In the genomic region with DNA sequence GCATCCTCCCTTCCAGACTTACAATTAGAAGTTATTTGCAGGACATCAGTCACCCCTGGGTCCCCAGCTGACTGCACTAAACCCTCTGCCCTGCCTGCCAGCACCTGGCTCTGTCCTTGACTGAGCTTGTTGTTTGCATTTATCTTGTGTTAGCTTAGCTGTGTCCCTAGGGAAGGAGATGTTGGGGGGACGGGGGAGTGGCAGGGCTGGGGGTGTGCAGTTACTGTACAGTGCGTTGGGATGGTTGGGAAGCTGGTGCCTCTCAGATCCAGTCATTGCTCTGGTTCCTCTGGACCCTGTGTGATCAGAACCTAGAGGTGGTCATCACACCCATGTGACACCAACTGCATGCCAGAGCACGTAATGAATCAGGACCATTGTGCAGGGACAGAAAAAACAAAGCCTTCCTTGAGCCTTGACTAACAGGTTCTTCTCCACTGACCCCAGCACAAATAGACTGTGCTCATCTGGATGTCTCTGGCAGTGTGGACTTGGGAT, we compare ENCODE assay signal across 25 cellular contexts. TPM values are rescaled to one million over a fixed set of nuclear protein-coding genes. Genes with fewer than 3 reads are reported as not detected.
DNase-seq lines count a peak whose midpoint lies in the region; ATAC-seq, FAIRE-seq and TF ChIP-seq lines count a peak whose summit lies in the region.
"Had no signal": no experiment of that assay in that cellular context is flagged by ENCODE, and none has a peak within 500 bp of the region (broad histone marks: within the 10 kb centered on the region; RNA-seq: fewer than 3 reads in every experiment).

No MANE protein-coding gene starts in this region.

- H3K4me3 ChIP-seq in breast epithelium (no peak overlapping the region), SJCRH30 (no peak overlapping the region), thyroid gland (replicated peaks in 1 of 3) (no peak overlapping the region)
- H3K4me3 ChIP-seq: adrenal gland, heart left ventricle, sigmoid colon, upper lobe of left lung had no signal

- CTCF ChIA-PET in MCF 10A (lab: Yijun Ruan, JAX): no interaction called here

- peaks cover 52% of the 10 kb centered on the region for H3K27me3 Mint-ChIP-seq in MCF 10A (ENCODE audit: insufficient read depth, unreplicated experiment)

- H3K9me3 Mint-ChIP-seq in MCF 10A (ENCODE audit: unreplicated experiment): no peaks in the 10 kb centered on the region
- H3K9me3 Mint-ChIP-seq: activated CD8-positive, alpha-beta T cell treated with anti-CD3 and anti-CD28 coated beads for 36 hours; activated T-cell treated with anti-CD3 and anti-CD28 coated beads, Interleukin-2, amount 50 U/mL, for 24 hours; natural killer cell treated with Interleukin-12 subunit alpha and Interleukin-12 subunit beta and Interleukin-15 and Interleukin-18, amount 100 ng/mL, for 72 hours had no signal

- no peaks in the 10 kb centered on the region for H3K9me3 ChIP-seq in breast epithelium
- no peaks in the 10 kb centered on the region for H3K9me3 ChIP-seq in SJCRH30 (replicated peaks)
- no peaks in the 10 kb centered on the region for H3K9me3 ChIP-seq in thyroid gland
- H3K9me3 ChIP-seq: adrenal gland, heart left ventricle, sigmoid colon, upper lobe of left lung had no signal

- 32 to 48% methylated on average over 3 of the region's 3 CpGs for WGBS in thyroid gland, 2 donors

- FAIRE-seq in frontal cortex (lab: Jason Lieb, UNC): no peak
- FAIRE-seq: bronchial epithelial cell, TTC549 had no signal

- H3K4me1 ChIP-seq in breast epithelium: no peaks in the 10 kb centered on the region
- H3K4me1 ChIP-seq in SJCRH30: peaks cover 22% of the 10 kb centered on the region
- H3K4me1 ChIP-seq in thyroid gland: peaks cover 10 to 20% of the 10 kb centered on the region in 2 donors
- H3K4me1 ChIP-seq: adrenal gland, parathyroid adenoma, upper lobe of left lung had no signal

- H3K4me3 Mint-ChIP-seq in MCF 10A (ENCODE audit: unreplicated experiment): no peak overlapping the region
- H3K4me3 Mint-ChIP-seq: activated CD8-positive, alpha-beta T cell treated with anti-CD3 and anti-CD28 coated beads for 36 hours; activated T-cell treated with anti-CD3 and anti-CD28 coated beads, Interleukin-2, amount 50 U/mL, for 24 hours; CD14-positive monocyte; natural killer cell treated with Interleukin-12 subunit alpha and Interleukin-12 subunit beta and Interleukin-15 and Interleukin-18, amount 100 ng/mL, for 72 hours had no signal

- H3K27me3 ChIP-seq in breast epithelium (no peaks in the 10 kb centered on the region), SJCRH30 (no peaks in the 10 kb centered on the region), thyroid gland (no peaks in the 10 kb centered on the region)
- H3K27me3 ChIP-seq: adrenal gland, heart left ventricle, sigmoid colon, upper lobe of left lung had no signal

- no peak overlapping the region for H3K27ac Mint-ChIP-seq in MCF 10A (ENCODE audit: low read depth, unreplicated experiment)
- H3K27ac Mint-ChIP-seq: activated CD8-positive, alpha-beta T cell treated with anti-CD3 and anti-CD28 coated beads for 36 hours; activated T-cell treated with anti-CD3 and anti-CD28 coated beads, Interleukin-2, amount 50 U/mL, for 24 hours; CD14-positive monocyte; natural killer cell treated with Interleukin-12 subunit alpha and Interleukin-12 subunit beta and Interleukin-15 and Interleukin-18, amount 100 ng/mL, for 72 hours had no signal

- no peaks in the 10 kb centered on the region for H3K4me1 Mint-ChIP-seq in MCF 10A (ENCODE audit: insufficient read depth, unreplicated experiment)
- H3K4me1 Mint-ChIP-seq: CD14-positive monocyte had no signal

- H3K36me3 ChIP-seq in breast epithelium: no peaks in the 10 kb centered on the region
- no peaks in the 10 kb centered on the region for H3K36me3 ChIP-seq in SJCRH30
- H3K36me3 ChIP-seq in thyroid gland: no peaks in the 10 kb centered on the region
- H3K36me3 ChIP-seq: adrenal gland, heart left ventricle, sigmoid colon, upper lobe of left lung had no signal

- TF ChIP-seq CTCF in breast epithelium (IDR thresholded peaks at IDR 0.05) (no peak), MCF 10A (IDR thresholded peaks at IDR 0.05; ENCODE audit: unreplicated experiment) (no peak), thyroid gland (IDR thresholded peaks at IDR 0.05) (no peak)

- TF ChIP-seq POLR2A in breast epithelium (IDR thresholded peaks at IDR 0.05): no peak
- no peak for TF ChIP-seq POLR2A in thyroid gland (IDR thresholded peaks at IDR 0.05)

- H3K27ac ChIP-seq in breast epithelium: peak overlapping the region; percentile 69 to 77
- H3K27ac ChIP-seq in SJCRH30: peak overlapping the region; percentile 51
- peak overlapping the region in 1 of 3 donors; percentile 45 for H3K27ac ChIP-seq in thyroid gland
- H3K27ac ChIP-seq: adrenal gland, parathyroid adenoma, sigmoid colon, upper lobe of left lung had no signal

- DNase-seq in breast epithelium (ENCODE audit: low spot score in 2 of 2) (peak in 1 of 2 donors; percentile 43), MCF 10A (ENCODE audit: unreplicated experiment) (no peak), NCI-H1092 (lab: John Stamatoyannopoulos, UW) (peak; percentile 68), SJCRH30 (peak; percentile 71 to 83), thyroid gland (peak; percentile 43 to 63), frontal cortex (ENCODE audit: low spot score in 2 of 2) (no peak)
- DNase-seq: activated CD4-positive, CD25-positive, alpha-beta regulatory T cell treated with anti-CD3 and anti-CD28 coated beads, Interleukin-2, amount 50 U/mL, for 72 hours; activated CD8-positive, alpha-beta T cell treated with anti-CD3 and anti-CD28 coated beads for 36 hours; activated naive CD4-positive, alpha-beta T cell; activated T-cell treated with anti-CD3 and anti-CD28 coated beads, Interleukin-2, amount 50 U/mL, for 24 hours; adrenal gland; H7; IMR-90; NCI-H1436; NCI-H524; sigmoid colon; upper lobe of left lung had no signal

- ATAC-seq in HG02588 (IDR thresholded peaks at IDR 0.05; ENCODE audit: unreplicated experiment): no peak
- ATAC-seq: activated CD8-positive, alpha-beta T cell treated with anti-CD3 and anti-CD28 coated beads for 36 hours; left lobe of liver had no signal

- H3K36me3 Mint-ChIP-seq in MCF 10A (ENCODE audit: insufficient read depth, unreplicated experiment): no peaks in the 10 kb centered on the region
- H3K36me3 Mint-ChIP-seq: CD14-positive monocyte; natural killer cell treated with Interleukin-12 subunit alpha and Interleukin-12 subunit beta and Interleukin-15 and Interleukin-18, amount 100 ng/mL, for 72 hours had no signal

- intact Hi-C loops in breast epithelium (cut with DNase I; ENCODE audit: low total_unique reads) (no loop called here), MCF 10A (cut with micrococcal nuclease) (no loop called here), thyroid gland (cut with DNase I) (no loop called here)

- POLR2A ChIA-PET in MCF 10A (lab: Yijun Ruan, JAX): no interaction called here

- BruUV-seq in MCF 10A (replicated peaks; lab: Mats Ljungman, UMichigan): no TSS peak

RNA-seq across cellular contexts. Expression of a gene that starts 32.7 kb away (rescaled TPM):
- total RNA-seq in breast epithelium: 100 to 1,000 TPM in 1 of 3 donors, 10 to 100 TPM in 1, under 1 TPM in 1; 0.64 to 106 (median 40.0) TPM
- total RNA-seq in MCF 10A (2022): not detected in 2 replicates
- 23.0 and 23.4 TPM in 2 replicates for total RNA-seq in SJCRH30 (2014; rRNA removed; shearing (Covaris generic))
- total RNA-seq in thyroid gland: 1 to 10 TPM in 3 of 4 donors, under 1 TPM in 1; 0.67 to 9.9 (median 2.3) TPM
- 87.6 TPM for total RNA-seq in frontal cortex
- total RNA-seq: IMR-90 had no signal

Comparison
In these comparisons a context has a peak if more than half of its experiments do, and no peak if none do; other contexts are left out.
1. DNase-seq: peak in NCI-H1092 (single experiment), SJCRH30 (2 of 2) and thyroid gland (2 of 2); none in MCF 10A (single experiment) and frontal cortex (0 of 2).